In genomic region chr9:127942152-127943010, GRCh38 we compare ENCODE assay signal across 9 cellular contexts. TPM values are rescaled to one million over a fixed set of nuclear protein-coding genes. Genes with fewer than 3 reads are reported as not detected.
DNase-seq lines count a peak whose midpoint lies in the region; ATAC-seq and TF ChIP-seq lines count a peak whose summit lies in the region.
"Had no signal": no experiment of that assay in that cellular context is flagged by ENCODE, and none has a peak within 500 bp of the region (broad histone marks: within the 10 kb centered on the region; RNA-seq: fewer than 3 reads in every experiment).

No MANE protein-coding gene starts in this region.

- H3K27me3 Mint-ChIP-seq in CD4-positive, alpha-beta T cell = no peaks in the 10 kb centered on the region

- intact Hi-C loops in CD4-positive, alpha-beta T cell (cut with DNase I, micrococcal nuclease) = loop anchor here (1.0 to 2.0 kb wide), 4 partner anchors 14 to 93 kb away; partner anchors contain the start of gene EEIG1 (in 1 of the 2)
- intact Hi-C loops in HCT116 (cut with micrococcal nuclease) (loop anchor here (1.0 to 2.0 kb wide), 3 partner anchors 93 to 175 kb away; no protein-coding TSS in a partner anchor), left ventricle myocardium superior (cut with micrococcal nuclease) (no loop called here)

- H3K79me2 ChIP-seq in HCT116 (ENCODE audit: insufficient read depth, low read length) = peaks cover 2% of the 10 kb centered on the region

- H3K4me2 ChIP-seq in HCT116 (ENCODE audit: low read length) = no peak overlapping the region

- no peaks in the 10 kb centered on the region for H3K9me3 ChIP-seq in CD4-positive, alpha-beta T cell (ENCODE audit: control insufficient read depth, low read length)
- H3K9me3 ChIP-seq in HCT116 (ENCODE audit: control insufficient read depth in 1 of 2, insufficient read depth in 1 of 2, low read depth in 1 of 2, low read length in 2 of 2) (no peaks in the 10 kb centered on the region), Peyer's patch (no peaks in the 10 kb centered on the region)

- H3K9ac ChIP-seq in HCT116 (ENCODE audit: low read length) = no peak overlapping the region

- TF ChIP-seq CTCF in CD4-positive, alpha-beta T cell (IDR thresholded peaks at IDR 0.05) = peak; percentile 72
- TF ChIP-seq CTCF in HCT116 (IDR thresholded peaks at IDR 0.05 in 2 of 3, conservative IDR thresholded peaks at IDR 0.05 in 1 of 3; ENCODE audit: borderline replicate concordance in 1 of 3, insufficient read depth in 1 of 3, low read depth in 2 of 3, low read length in 2 of 3) = peak in 2 of 3 experiments; percentile 84 to 94; a peak in 4 of 6 replicates
- TF ChIP-seq CTCF in Peyer's patch (IDR thresholded peaks at IDR 0.05) = peak; percentile 76 to 85 (median 84)

- ATAC-seq in CD4-positive, alpha-beta T cell (ENCODE audit: poor library complexity) = peak; percentile 31
- peak; percentile 73 for ATAC-seq in HCT116
- peak; percentile 62 for ATAC-seq in left ventricle myocardium superior
- no peak for ATAC-seq in HG02870 (IDR thresholded peaks at IDR 0.05; ENCODE audit: unreplicated experiment)
- no peak for ATAC-seq in HG02938 (IDR thresholded peaks at IDR 0.05; ENCODE audit: unreplicated experiment)

- no peaks in the 10 kb centered on the region for H3K9me3 Mint-ChIP-seq in CD4-positive, alpha-beta T cell

- no peak overlapping the region for H2AFZ ChIP-seq in HCT116 (ENCODE audit: low read depth, low read length, poor library complexity, severe bottlenecking)

- peak overlapping the region; percentile 13 for H3K27ac ChIP-seq in CD4-positive, alpha-beta T cell (ENCODE audit: low read depth, low read length)
- peak overlapping the region; percentile 16; the same call in 1 of the 2 replicates for H3K27ac ChIP-seq in HCT116 (ENCODE audit: low read depth, low read length)
- peak overlapping the region in 1 of 4 donors; percentile 48 for H3K27ac ChIP-seq in Peyer's patch

- DNase-seq in CD4-positive, alpha-beta T cell = peak in 4 of 10 experiments; percentile 31 to 58 (median 44)
- DNase-seq in HCT116 (ENCODE audit: low read depth, low spot score) (no peak), Peyer's patch (peak; percentile 48 to 76 (median 70)), amygdala (lab: John Stamatoyannopoulos, UW) (peak in 36 of 56 donors; percentile 22 to 72 (median 49)), left ventricle myocardium superior (peak; percentile 84), retina (peak; percentile 77)

- no peaks in the 10 kb centered on the region for H4K20me1 ChIP-seq in HCT116 (ENCODE audit: insufficient read depth)

- BruUV-seq in HCT116 (replicated peaks; lab: Mats Ljungman, UMichigan) = no TSS peak

- H3K4me1 ChIP-seq in HCT116 (ENCODE audit: control insufficient read depth in 1 of 2, insufficient read depth in 2 of 2, low read length in 2 of 2) (peaks cover 9 to 25% of the 10 kb centered on the region in 2 experiments), Peyer's patch (peaks cover 0 to 22% (median 6%) of the 10 kb centered on the region in 4 donors)

- TF ChIP-seq POLR2A in HCT116 (IDR thresholded peaks at IDR 0.05; ENCODE audit: borderline replicate concordance, extremely low read depth, insufficient read depth, insufficient read length) (no peak), Peyer's patch (IDR thresholded peaks at IDR 0.05) (no peak)

- H3K9me2 ChIP-seq in HCT116 (ENCODE audit: insufficient read depth) = no peaks in the 10 kb centered on the region

- H3K36me3 ChIP-seq in HCT116 (ENCODE audit: control insufficient read depth in 1 of 2, insufficient read depth in 2 of 2, low read length in 2 of 2) = peaks cover 0 to 9% of the 10 kb centered on the region in 2 experiments; a peak in 2 of 4 replicates
- H3K36me3 ChIP-seq in Peyer's patch = peaks cover 0 to 75% (median 0%) of the 10 kb centered on the region in 3 donors

- no peak for TF ChIP-seq RAD21 in HCT116 (IDR thresholded peaks at IDR 0.05; ENCODE audit: low read depth)

- RAD21 ChIA-PET in HCT116 (lab: Charles Lee; ENCODE audit: low non-redundant PET in 1 of 2, low total read pairs in 2 of 2, uncharacterized antibody in 2 of 2, unreplicated experiment in 2 of 2) = interaction anchor here (0.6 to 2.1 kb wide), 3 partner anchors 93 to 125 kb away, joined by 4 to 11 read pairs (median 4); partner anchors contain the start of gene NAIF1 (in 1 of the 2)

- no peak overlapping the region for H3K4me3 ChIP-seq in HCT116 (replicated peaks in 1 of 2; ENCODE audit: low read depth in 1 of 2, low read length in 2 of 2)
- no peak overlapping the region for H3K4me3 ChIP-seq in Peyer's patch

- H3K36me3 Mint-ChIP-seq in CD4-positive, alpha-beta T cell (ENCODE audit: low read depth) = peaks cover 95% of the 10 kb centered on the region

- no peaks in the 10 kb centered on the region for H3K27me3 ChIP-seq in CD4-positive, alpha-beta T cell (ENCODE audit: control insufficient read depth, insufficient read depth, low read length)
- H3K27me3 ChIP-seq in HCT116 (ENCODE audit: insufficient read depth, low read length) (no peaks in the 10 kb centered on the region), Peyer's patch (no peaks in the 10 kb centered on the region)

- H3K4me1 Mint-ChIP-seq in CD4-positive, alpha-beta T cell (ENCODE audit: low read depth) = peaks cover 57% of the 10 kb centered on the region

- H3K27ac Mint-ChIP-seq in CD4-positive, alpha-beta T cell = peak overlapping the region; percentile 88

- POLR2A ChIA-PET in CD4-positive, alpha-beta T cell (lab: Charles Lee) = interaction anchor here (0.9 to 6.0 kb wide), 13 partner anchors 12 to 208 kb away, joined by 4 to 31 read pairs (median 5); partner anchors contain the start of genes NAIF1, PIP5KL1, SLC25A25 and TOR2A
- POLR2A ChIA-PET in HCT116 (lab: Charles Lee) = interaction anchor here (1.0 kb wide), 1 partner anchor 156 kb away, joined by 3 read pairs; no protein-coding TSS in a partner anchor

- peak overlapping the region; percentile 46 for H3K4me3 Mint-ChIP-seq in CD4-positive, alpha-beta T cell

- CTCF ChIA-PET in CD4-positive, alpha-beta T cell (lab: Charles Lee) = interaction anchor here (0.5 to 6.4 kb wide), 21 partner anchors 8 to 157 kb away, joined by 3 to 74 read pairs (median 4); partner anchors contain the start of genes CDK9, EEIG1, NAIF1 and PIP5KL1
- CTCF ChIA-PET in HCT116 (lab: Charles Lee) = interaction anchor here (0.6 to 3.0 kb wide), 16 partner anchors 9 to 175 kb away, joined by 3 to 40 read pairs (median 6); partner anchors contain the start of genes NAIF1, PIP5KL1 and SLC25A25

TF ChIP-seq in HCT116, 20 proteins besides CTCF, POLR2A, EP300 and RAD21 (continues in another document):
- TF ChIP-seq EGR1 (IDR thresholded peaks at IDR 0.05; ENCODE audit: low read depth) = no peak
- TF ChIP-seq CEBPB (IDR thresholded peaks at IDR 0.05; ENCODE audit: low read depth) = no peak
- TF ChIP-seq MAX (IDR thresholded peaks at IDR 0.05) = no peak
- TF ChIP-seq ATF3 (IDR thresholded peaks at IDR 0.05) = no peak
- TF ChIP-seq POLR2AphosphoS5 (IDR thresholded peaks at IDR 0.05; ENCODE audit: low read depth, low read length) = no peak
- TF ChIP-seq SIN3A (IDR thresholded peaks at IDR 0.05; ENCODE audit: low read depth) = no peak
- TF ChIP-seq EZH2 (IDR thresholded peaks at IDR 0.05) = no peak
- no peak for TF ChIP-seq SRF (IDR thresholded peaks at IDR 0.05; ENCODE audit: low read depth)
- TF ChIP-seq YY1 (IDR thresholded peaks at IDR 0.05; ENCODE audit: extremely low read depth, insufficient replicate concordance, low read depth, low read length) = no peak
- TF ChIP-seq ELF1 (IDR thresholded peaks at IDR 0.05; ENCODE audit: borderline replicate concordance, low read depth) = no peak
- no peak for TF ChIP-seq EZH2phosphoT487 (IDR thresholded peaks at IDR 0.05; ENCODE audit: borderline replicate concordance)
- no peak for TF ChIP-seq ZFX (IDR thresholded peaks at IDR 0.05)
- no peak for TF ChIP-seq JUND (IDR thresholded peaks at IDR 0.05)
- no peak for TF ChIP-seq ZNF274 (IDR thresholded peaks at IDR 0.05; ENCODE audit: low read depth, low read length)
- no peak for TF ChIP-seq CBX3 (IDR thresholded peaks at IDR 0.05; ENCODE audit: low read depth)

RNA-seq across cellular contexts. Expression of gene DPM2, which starts 4.7 kb away (rescaled TPM):
- total RNA-seq in CD4-positive, alpha-beta T cell = 10 to 100 TPM; 41.7 to 47.6 TPM
- total RNA-seq in HCT116 (2021; ENCODE audit: unreplicated experiment) (54.6 TPM), Peyer's patch (10 to 100 TPM; 20.6 to 27.3 (median 22.1) TPM), left ventricle myocardium superior (11.1 TPM)
- polyA plus RNA-seq in HCT116 (2012) = 58.0 and 62.6 TPM in 2 replicates

RNA-seq across cellular contexts. Expression of gene PIP5KL1, which starts 11.8 kb away (rescaled TPM):
- 1 to 10 TPM; 2.9 to 3.3 TPM for total RNA-seq in CD4-positive, alpha-beta T cell
- total RNA-seq in HCT116 (2021; ENCODE audit: unreplicated experiment) = 37.6 TPM
- polyA plus RNA-seq in HCT116 (2012) = 35.7 and 36.0 TPM in 2 replicates
- 1 to 10 TPM in 1 of 4 donors, not detected in 3; 2.5 TPM for total RNA-seq in Peyer's patch
- total RNA-seq in left ventricle myocardium superior = not detected
- total RNA-seq: skeletal muscle tissue had no signal

RNA-seq across cellular contexts. Expression of gene ST6GALNAC4, which starts 25.5 kb away (rescaled TPM):
- 10 to 100 TPM; 28.7 to 30.2 TPM for total RNA-seq in CD4-positive, alpha-beta T cell
- total RNA-seq in HCT116 (2021; ENCODE audit: unreplicated experiment) (49.4 TPM), Peyer's patch (100 to 1,000 TPM in 1 of 4 donors, 10 to 100 TPM in 3; 39.9 to 119 (median 46.7) TPM), left ventricle myocardium superior (28.5 TPM)
- 45.7 and 58.2 TPM in 2 replicates for polyA plus RNA-seq in HCT116 (2012)

RNA-seq across cellular contexts. Expression of gene EEIG1, which starts 38.4 kb away (rescaled TPM):
- total RNA-seq in CD4-positive, alpha-beta T cell = 100 to 1,000 TPM; 440 to 463 TPM
- total RNA-seq in HCT116 (2021; ENCODE audit: unreplicated experiment) = 44.2 TPM
- polyA plus RNA-seq in HCT116 (2012) = 28.1 and 33.1 TPM in 2 replicates
- total RNA-seq in Peyer's patch = 100 to 1,000 TPM in 3 of 4 donors, 10 to 100 TPM in 1; 71.8 to 219 (median 122) TPM
- 21.6 TPM for total RNA-seq in left ventricle myocardium superior

RNA-seq across cellular contexts. Expression of gene ST6GALNAC6, which starts 43.0 kb away (rescaled TPM):
- total RNA-seq in CD4-positive, alpha-beta T cell = 10 to 100 TPM; 93.1 to 97.5 TPM
- total RNA-seq in HCT116 (2021; ENCODE audit: unreplicated experiment) = 24.5 TPM
- 22.9 and 25.0 TPM in 2 replicates for polyA plus RNA-seq in HCT116 (2012)
- total RNA-seq in Peyer's patch = 10 to 100 TPM in 3 of 4 donors, 1 to 10 TPM in 1; 7.7 to 88.3 (median 18.9) TPM
- 50.5 TPM for total RNA-seq in left ventricle myocardium superior

Comparison
In these comparisons a context has a peak if more than half of its experiments do, and no peak if none do; other contexts are left out.
1. ATAC-seq: peak in CD4-positive, alpha-beta T cell (single experiment), HCT116 (single experiment) and left ventricle myocardium superior (single experiment); none in HG02870 (single experiment) and HG02938 (single experiment).
2. Peak in every context shown above with its lines, with median percentiles within 50 percentile points of each other: CTCF ChIP-seq.